In genomic region chr1:121483234-121483633, GRCh38 we compare ENCODE assay signal across 1 cellular context.
TF ChIP-seq lines count a peak whose summit lies in the region.

No MANE protein-coding gene starts in this region.

TF ChIP-seq in WTC11, 78 proteins besides CTCF, POLR2A, EP300 and RAD21:
- TF ChIP-seq TEAD1 (CRISPR knock-in tag; IDR thresholded peaks at IDR 0.05) = no peak
- TF ChIP-seq E2F1 (CRISPR knock-in tag; IDR thresholded peaks at IDR 0.05) = no peak
- no peak for TF ChIP-seq ZNF281 (CRISPR knock-in tag; IDR thresholded peaks at IDR 0.05)
- no peak for TF ChIP-seq ARID4B (CRISPR knock-in tag; IDR thresholded peaks at IDR 0.05; ENCODE audit: borderline replicate concordance)
- no peak for TF ChIP-seq ZNF219 (CRISPR knock-in tag; IDR thresholded peaks at IDR 0.05; ENCODE audit: borderline replicate concordance)
- TF ChIP-seq ZNF138 (CRISPR knock-in tag; conservative IDR thresholded peaks at IDR 0.05) = no peak
- no peak for TF ChIP-seq MAX (CRISPR knock-in tag; IDR thresholded peaks at IDR 0.05)
- no peak for TF ChIP-seq MXD4 (CRISPR knock-in tag; IDR thresholded peaks at IDR 0.05; ENCODE audit: borderline replicate concordance)
- no peak for TF ChIP-seq ESRRA (CRISPR knock-in tag; IDR thresholded peaks at IDR 0.05; ENCODE audit: borderline replicate concordance)
